ENCODE assay signal across 25 cellular contexts in the genomic region with DNA sequence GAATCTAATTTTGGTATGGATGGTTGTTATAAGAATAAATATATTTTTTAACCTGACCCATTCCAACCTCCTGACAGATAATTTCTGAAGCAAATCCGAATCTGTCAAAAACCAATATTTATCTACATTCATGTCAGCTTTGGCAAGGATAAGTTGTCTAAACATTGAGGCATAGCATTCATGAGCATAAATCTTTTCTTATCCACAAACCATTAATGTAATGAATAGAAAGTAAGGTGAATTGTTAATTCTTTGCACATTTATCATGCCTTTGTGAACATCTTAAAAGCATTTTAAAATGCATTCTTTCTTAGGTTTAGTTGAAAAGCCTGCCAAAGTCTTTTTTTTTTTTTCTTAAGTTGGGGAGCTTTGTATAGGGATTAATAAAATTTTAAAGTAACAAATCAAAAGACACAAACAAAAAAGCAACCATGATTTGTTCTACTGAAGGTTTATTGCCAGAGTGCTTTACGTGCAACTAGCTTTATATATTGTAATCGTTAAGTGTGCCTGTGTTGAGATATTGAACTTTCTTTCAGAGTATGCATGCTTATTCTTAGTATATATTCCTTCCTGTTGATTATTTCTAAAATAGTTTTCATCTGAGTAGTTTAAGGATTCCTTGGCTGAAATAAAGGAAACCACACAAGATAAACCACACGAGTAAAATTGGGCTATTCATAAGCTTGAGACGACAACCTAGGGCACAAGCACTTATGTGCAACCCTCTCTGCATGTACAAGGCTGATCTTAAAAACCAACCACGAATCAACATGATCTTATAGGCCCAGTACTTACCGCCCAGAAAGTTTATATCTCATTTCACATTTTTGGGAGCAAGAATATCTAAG.
DNase-seq lines count a peak whose midpoint lies in the region; ATAC-seq, FAIRE-seq and TF ChIP-seq lines count a peak whose summit lies in the region.
"Had no signal": no experiment of that assay in that cellular context is flagged by ENCODE, and none has a peak within 500 bp of the region (broad histone marks: within the 10 kb centered on the region; RNA-seq: fewer than 3 reads in every experiment).

No MANE protein-coding gene starts in this region.

- FAIRE-seq in GM12878 (lab: Jason Lieb, UNC): peak; percentile 61
- FAIRE-seq: pancreas had no signal

- H3K23ac ChIP-seq in IMR-90 (ENCODE audit: low read depth, low read length): no peak overlapping the region
- H3K23ac ChIP-seq in mesenchymal stem cell (ENCODE audit: low read length in 2 of 2): no peak overlapping the region

- RAD21 ChIA-PET in GM12878 (lab: Charles Lee; ENCODE audit: unreplicated experiment): no interaction called here

- no peak for TF ChIP-seq EP300 in GM12878 (IDR thresholded peaks at IDR 0.05; ENCODE audit: borderline replicate concordance in 1 of 2, control insufficient read depth in 1 of 2, low read depth in 2 of 2, low read length in 2 of 2)

- H4K20me1 ChIP-seq in IMR-90 (ENCODE audit: insufficient read depth, low read length) (no peaks in the 10 kb centered on the region), GM12878 (ENCODE audit: control insufficient read depth, insufficient read depth) (no peaks in the 10 kb centered on the region)

- no peak overlapping the region for H4K5ac ChIP-seq in IMR-90 (ENCODE audit: low read depth, low read length)

- intact Hi-C loops in IMR-90 (cut with micrococcal nuclease): loop anchor here (10.0 kb wide), 1 partner anchor 225 kb away; no protein-coding TSS in a partner anchor
- intact Hi-C loops in GM12878 (cut with micrococcal nuclease; ENCODE audit: unreplicated experiment): no loop called here

- no peak overlapping the region for H3K4me3 ChIP-seq in IMR-90 (ENCODE audit: insufficient read depth, low read depth, low read length)
- H3K4me3 ChIP-seq in GM12878: no peak overlapping the region
- H3K4me3 ChIP-seq in mesenchymal stem cell (ENCODE audit: insufficient read depth in 1 of 2, low read depth in 1 of 2, low read length in 2 of 2): no peak overlapping the region
- H3K4me3 ChIP-seq: ascending aorta, pancreas, upper lobe of left lung had no signal

- no peaks in the 10 kb centered on the region for H3K9me3 ChIP-seq in IMR-90 (ENCODE audit: control insufficient read depth, insufficient read depth, low read length)
- H3K9me3 ChIP-seq in GM12878 (replicated peaks; ENCODE audit: control insufficient read depth, insufficient read depth, low read length): no peaks in the 10 kb centered on the region
- H3K9me3 ChIP-seq in mesenchymal stem cell (ENCODE audit: control insufficient read depth, low read length): no peaks in the 10 kb centered on the region
- H3K9me3 ChIP-seq: ascending aorta, pancreas, upper lobe of left lung had no signal

- H3K18ac ChIP-seq in IMR-90 (ENCODE audit: low read depth, low read length) (no peak overlapping the region), mesenchymal stem cell (ENCODE audit: low read depth in 1 of 2, low read length in 2 of 2) (no peak overlapping the region)

- no peak overlapping the region for H4K91ac ChIP-seq in IMR-90 (ENCODE audit: insufficient read depth, low read depth, low read length)
- H4K91ac ChIP-seq in mesenchymal stem cell (ENCODE audit: low read length): no peak overlapping the region

- H2BK15ac ChIP-seq in IMR-90 (ENCODE audit: low read depth, low read length) (no peak overlapping the region), mesenchymal stem cell (ENCODE audit: low read depth, poor library complexity, severe bottlenecking) (no peak overlapping the region)

- SMC1A ChIA-PET in GM12878 (lab: Charles Lee; ENCODE audit: uncharacterized antibody, unreplicated experiment): no interaction called here

- no peak overlapping the region for H2AFZ ChIP-seq in IMR-90 (replicated peaks; ENCODE audit: low read length, poor library complexity)
- H2AFZ ChIP-seq in GM12878 (ENCODE audit: control insufficient read depth, low read depth, low read length): no peak overlapping the region
- no peak overlapping the region for H2AFZ ChIP-seq in mesenchymal stem cell (ENCODE audit: low read depth, low read length)

- no peaks in the 10 kb centered on the region for H3K79me2 ChIP-seq in GM12878 (ENCODE audit: control insufficient read depth, insufficient read depth, low read length)

- H3K27me3 ChIP-seq in IMR-90 (ENCODE audit: control insufficient read depth, insufficient read depth, low read length): no peaks in the 10 kb centered on the region
- H3K27me3 ChIP-seq in GM12878 (replicated peaks in 1 of 2; ENCODE audit: control insufficient read depth in 2 of 2, insufficient read depth in 2 of 2, low read length in 1 of 2): no peaks in the 10 kb centered on the region
- H3K27me3 ChIP-seq in mesenchymal stem cell (ENCODE audit: control insufficient read depth in 1 of 2, insufficient read depth in 1 of 2, low read length in 2 of 2): no peaks in the 10 kb centered on the region
- H3K27me3 ChIP-seq: ascending aorta, pancreas, upper lobe of left lung had no signal

- dilution Hi-C loops in IMR-90 (cut with HindIII; ENCODE audit: low sequenced_read_pairs, unreplicated experiment): no loop called here

- no peaks in the 10 kb centered on the region for H3K9me1 ChIP-seq in IMR-90 (ENCODE audit: insufficient read depth, low read length)

- no peak overlapping the region for H3K14ac ChIP-seq in IMR-90 (replicated peaks; ENCODE audit: low read depth, low read length)
- no peak overlapping the region for H3K14ac ChIP-seq in mesenchymal stem cell (ENCODE audit: low read length in 2 of 2)

- peak; percentile 75 for ATAC-seq in IMR-90 (ENCODE audit: low read depth)
- no peak for ATAC-seq in GM12878
- ATAC-seq in HG02884 (IDR thresholded peaks at IDR 0.05; ENCODE audit: unreplicated experiment): no peak
- ATAC-seq in HG03469 (IDR thresholded peaks at IDR 0.05; ENCODE audit: unreplicated experiment): no peak
- ATAC-seq: left lobe of liver, natural killer cell, pancreas, PC-3, right cardiac atrium had no signal

- H2AK9ac ChIP-seq in IMR-90 (replicated peaks; ENCODE audit: low read depth, low read length, poor library complexity): no peak overlapping the region

- CTCF ChIA-PET in IMR-90 (lab: Yijun Ruan, JAX): interaction anchor here (0.7 kb wide), 1 partner anchor 11 kb away, joined by 3 read pairs; no protein-coding TSS in a partner anchor
- CTCF ChIA-PET in GM12878 (lab: Yijun Ruan, JAX): no interaction called here

- H4K8ac ChIP-seq in IMR-90 (ENCODE audit: low read depth in 2 of 2, low read length in 2 of 2) (no peak overlapping the region), mesenchymal stem cell (ENCODE audit: low read length) (no peak overlapping the region)

- no peaks in the 10 kb centered on the region for H3K36me3 ChIP-seq in IMR-90 (ENCODE audit: control insufficient read depth, insufficient read depth, low read length)
- no peaks in the 10 kb centered on the region for H3K36me3 ChIP-seq in GM12878 (ENCODE audit: control insufficient read depth in 2 of 2, insufficient read depth in 2 of 2, low read length in 1 of 2)
- no peaks in the 10 kb centered on the region for H3K36me3 ChIP-seq in mesenchymal stem cell (ENCODE audit: control insufficient read depth in 1 of 2, insufficient read depth in 2 of 2, low read depth in 1 of 2, low read length in 2 of 2)
- H3K36me3 ChIP-seq: ascending aorta, pancreas, upper lobe of left lung had no signal

- no peak overlapping the region for H3K56ac ChIP-seq in IMR-90 (ENCODE audit: extremely low read depth, insufficient read depth, low read length)

- H3K79me1 ChIP-seq in IMR-90 (ENCODE audit: low read depth in 1 of 2, low read length in 2 of 2): no peaks in the 10 kb centered on the region
- no peaks in the 10 kb centered on the region for H3K79me1 ChIP-seq in mesenchymal stem cell (replicated peaks; ENCODE audit: low read length, poor library complexity, severe bottlenecking)

- in situ Hi-C loops in IMR-90 (cut with MboI; ENCODE audit: low sequenced_read_pairs): no loop called here
- in situ Hi-C loops in GM12878 (cut with MboI): no loop called here

- peak; percentile 2 for DNase-seq in AG08396 (ENCODE audit: low spot score)
- peak; percentile 57 for DNase-seq in IMR-90
- no peak for DNase-seq in GM12878 (ENCODE audit: low read depth, low spot score)
- DNase-seq in mesenchymal stem cell: peak; percentile 46
- no peak for DNase-seq in Ammon's horn (ENCODE audit: low spot score)
- no peak for DNase-seq in NCI-H187 treated with DMSO at 0.1 percent for 48 hours (lab: John Stamatoyannopoulos, UW)
- DNase-seq: activated CD4-positive, alpha-beta T cell treated with anti-CD3 and anti-CD28 coated beads, Interleukin-2, amount 10 ng/mL, durations not matched to agents 24 days and 14 days; CD4-positive, CD25-positive, alpha-beta regulatory T cell; effector CD8-positive, alpha-beta T cell; GDM1; Karpas-422; natural killer cell; NCI-H1092 treated with DMSO at 0.1 percent for 48 hours; NCI-H2029 treated with DMSO at 0.1 percent for 48 hours; NCI-H345; pancreas; PC-3; right cardiac atrium; SHP77 treated with DMSO at 0.1 percent for 48 hours; stimulated activated CD4-positive, alpha-beta T cell treated with anti-CD3 and anti-CD28 coated beads, Interleukin-15, amount 100 ng/mL, for 24 hours; upper lobe of left lung had no signal

- peak overlapping the region; percentile 50 for H2BK5ac ChIP-seq in IMR-90 (ENCODE audit: low read depth, low read length, poor library complexity, severe bottlenecking)
- H2BK5ac ChIP-seq in mesenchymal stem cell (ENCODE audit: low read depth, low read length, poor library complexity, severe bottlenecking): no peak overlapping the region

- no peak for TF ChIP-seq POLR2A in IMR-90 (IDR thresholded peaks at IDR 0.05; ENCODE audit: low read depth, low read length)
- TF ChIP-seq POLR2A in GM12878 (IDR thresholded peaks at IDR 0.05; ENCODE audit: low read depth, low read length): no peak

- BruUV-seq in IMR-90 (replicated peaks; lab: Mats Ljungman, UMichigan) (no TSS peak), GM12878 (replicated peaks; lab: Mats Ljungman, UMichigan) (no TSS peak)

- no CpG with 5 or more reads among the region's 7 CpGs for WGBS in IMR-90 (ENCODE audit: extremely low coverage in 2 of 2, insufficient read length in 1 of 2), 2 experiments
- 15% methylated on average over 7 of the region's 7 CpGs for WGBS in GM12878 (ENCODE audit: insufficient coverage, insufficient replicate concordance, low lambda C conversion rate, missing lambda C conversion rate)
- 23% methylated on average over 2 of the region's 7 CpGs for WGBS in mesenchymal stem cell

- H3K27ac ChIP-seq in IMR-90 (ENCODE audit: insufficient read depth, low read length): no peak overlapping the region
- no peak overlapping the region for H3K27ac ChIP-seq in GM12878 (ENCODE audit: control insufficient read depth, insufficient read depth)
- H3K27ac ChIP-seq in mesenchymal stem cell (ENCODE audit: low read length, poor library complexity, severe bottlenecking): no peak overlapping the region
- H3K27ac ChIP-seq: ascending aorta, pancreas, upper lobe of left lung had no signal

- H3K9ac ChIP-seq in IMR-90 (ENCODE audit: low read depth, low read length): no peak overlapping the region
- no peak overlapping the region for H3K9ac ChIP-seq in GM12878 (ENCODE audit: control insufficient read depth, insufficient read depth, low read length)
- no peak overlapping the region for H3K9ac ChIP-seq in mesenchymal stem cell (ENCODE audit: low read length)

- H3K4ac ChIP-seq in IMR-90 (ENCODE audit: low read depth, low read length): no peak overlapping the region
- no peak overlapping the region for H3K4ac ChIP-seq in mesenchymal stem cell (ENCODE audit: low read depth in 1 of 2, low read length in 2 of 2)

- no peak for TF ChIP-seq CTCF in IMR-90 (conservative IDR thresholded peaks at IDR 0.05; ENCODE audit: low read depth, low read length)
- no peak for TF ChIP-seq CTCF in GM12878 (IDR thresholded peaks at IDR 0.05 in 2 of 3, conservative IDR thresholded peaks at IDR 0.05 in 1 of 3; ENCODE audit: control insufficient read depth in 2 of 3, extremely low read depth in 1 of 3, insufficient read depth in 1 of 3, low read depth in 3 of 3, low read length in 3 of 3)

- H3K4me1 ChIP-seq in IMR-90 (ENCODE audit: control insufficient read depth, insufficient read depth, low read length) (no peaks in the 10 kb centered on the region), GM12878 (ENCODE audit: control insufficient read depth, insufficient read depth, low read length) (no peaks in the 10 kb centered on the region), mesenchymal stem cell (ENCODE audit: control insufficient read depth, insufficient read depth, low read depth, low read length) (no peaks in the 10 kb centered on the region)
- H3K4me1 ChIP-seq: ascending aorta, pancreas, upper lobe of left lung had no signal

- H2BK120ac ChIP-seq in IMR-90 (ENCODE audit: low read depth, low read length) (no peak overlapping the region), mesenchymal stem cell (ENCODE audit: low read depth, low read length) (no peak overlapping the region)

- TF ChIP-seq RAD21 in IMR-90 (IDR thresholded peaks at IDR 0.05; ENCODE audit: low read length) (no peak), GM12878 (IDR thresholded peaks at IDR 0.05; ENCODE audit: insufficient read depth, low read depth, low read length) (no peak)

- no peak overlapping the region for H2BK12ac ChIP-seq in mesenchymal stem cell (ENCODE audit: low read length in 2 of 2)

- POLR2A ChIA-PET in IMR-90 (lab: Charles Lee; ENCODE audit: unreplicated experiment) (interaction anchor here (0.6 kb wide), 1 partner anchor 50 kb away, joined by 4 read pairs; no protein-coding TSS in a partner anchor), GM12878 (lab: Charles Lee) (no interaction called here)

- H2AK5ac ChIP-seq in IMR-90 (ENCODE audit: low read depth, low read length): no peak overlapping the region
- no peak overlapping the region for H2AK5ac ChIP-seq in mesenchymal stem cell (ENCODE audit: low read length, severe bottlenecking)

- peak overlapping the region; percentile 30; the same call in 1 of the 2 replicates for H3K4me2 ChIP-seq in IMR-90 (ENCODE audit: low read depth, low read length)
- no peak overlapping the region for H3K4me2 ChIP-seq in GM12878 (ENCODE audit: control insufficient read depth, insufficient read depth)
- H3K4me2 ChIP-seq in mesenchymal stem cell (ENCODE audit: low read length, poor library complexity, severe bottlenecking): no peak overlapping the region

- H2BK20ac ChIP-seq in IMR-90 (ENCODE audit: low read depth, low read length): no peak overlapping the region

Comparison
In these comparisons a context has a peak if more than half of its experiments do, and no peak if none do; other contexts are left out.
1. DNase-seq: peak in AG08396 (single experiment), IMR-90 (single experiment) and mesenchymal stem cell (single experiment); none in GM12878 (single experiment), Ammon's horn (single experiment) and NCI-H187 treated with DMSO at 0.1 percent for 48 hours (single experiment).